Comparison of ENCODE assay signal across 1 cellular context in genomic region chrX:56233100-56233499, GRCh38.
TF ChIP-seq lines count a peak whose summit lies in the region.

No MANE protein-coding gene starts in this region.

TF ChIP-seq in GM12878, 131 proteins besides CTCF, POLR2A, EP300 and RAD21 (continued from another document):
- TF ChIP-seq, protein P1, sequence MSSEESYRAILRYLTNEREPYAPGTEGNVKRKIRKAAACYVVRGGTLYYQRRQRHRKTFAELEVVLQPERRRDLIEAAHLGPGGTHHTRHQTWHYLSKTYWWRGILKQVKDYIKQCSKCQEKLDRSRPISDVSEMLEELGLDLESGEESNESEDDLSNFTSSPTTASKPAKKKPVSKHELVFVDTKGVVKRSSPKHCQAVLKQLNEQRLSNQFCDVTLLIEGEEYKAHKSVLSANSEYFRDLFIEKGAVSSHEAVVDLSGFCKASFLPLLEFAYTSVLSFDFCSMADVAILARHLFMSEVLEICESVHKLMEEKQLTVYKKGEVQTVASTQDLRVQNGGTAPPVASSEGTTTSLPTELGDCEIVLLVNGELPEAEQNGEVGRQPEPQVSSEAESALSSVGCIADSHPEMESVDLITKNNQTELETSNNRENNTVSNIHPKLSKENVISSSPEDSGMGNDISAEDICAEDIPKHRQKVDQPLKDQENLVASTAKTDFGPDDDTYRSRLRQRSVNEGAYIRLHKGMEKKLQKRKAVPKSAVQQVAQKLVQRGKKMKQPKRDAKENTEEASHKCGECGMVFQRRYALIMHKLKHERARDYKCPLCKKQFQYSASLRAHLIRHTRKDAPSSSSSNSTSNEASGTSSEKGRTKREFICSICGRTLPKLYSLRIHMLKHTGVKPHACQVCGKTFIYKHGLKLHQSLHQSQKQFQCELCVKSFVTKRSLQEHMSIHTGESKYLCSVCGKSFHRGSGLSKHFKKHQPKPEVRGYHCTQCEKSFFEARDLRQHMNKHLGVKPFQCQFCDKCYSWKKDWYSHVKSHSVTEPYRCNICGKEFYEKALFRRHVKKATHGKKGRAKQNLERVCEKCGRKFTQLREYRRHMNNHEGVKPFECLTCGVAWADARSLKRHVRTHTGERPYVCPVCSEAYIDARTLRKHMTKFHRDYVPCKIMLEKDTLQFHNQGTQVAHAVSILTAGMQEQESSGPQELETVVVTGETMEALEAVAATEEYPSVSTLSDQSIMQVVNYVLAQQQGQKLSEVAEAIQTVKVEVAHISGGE (CRISPR knock-in tag; IDR thresholded peaks at IDR 0.05), result no peak
- TF ChIP-seq BHLHE40 (IDR thresholded peaks at IDR 0.05; ENCODE audit: borderline replicate concordance in 1 of 2, low read depth in 2 of 2, low read length in 1 of 2) (no peak), RFX5 (IDR thresholded peaks at IDR 0.05; ENCODE audit: low read depth, low read length) (no peak), POLR2AphosphoS5 (IDR thresholded peaks at IDR 0.05; ENCODE audit: low read length) (no peak), FOS (IDR thresholded peaks at IDR 0.05; ENCODE audit: borderline replicate concordance, extremely low read depth, insufficient read length) (no peak), PAX5 (IDR thresholded peaks at IDR 0.05; ENCODE audit: borderline replicate concordance, low read depth, low read length) (no peak), YBX1 (IDR thresholded peaks at IDR 0.05) (no peak), SMC3 (IDR thresholded peaks at IDR 0.05; ENCODE audit: borderline replicate concordance, low read length) (no peak), CBX5 (IDR thresholded peaks at IDR 0.05; ENCODE audit: low read depth) (no peak), POU2F2 (IDR thresholded peaks at IDR 0.05; ENCODE audit: borderline replicate concordance, low read depth, low read length) (no peak)
